ENCODE assay signal across 8 cellular contexts in the genomic region with DNA sequence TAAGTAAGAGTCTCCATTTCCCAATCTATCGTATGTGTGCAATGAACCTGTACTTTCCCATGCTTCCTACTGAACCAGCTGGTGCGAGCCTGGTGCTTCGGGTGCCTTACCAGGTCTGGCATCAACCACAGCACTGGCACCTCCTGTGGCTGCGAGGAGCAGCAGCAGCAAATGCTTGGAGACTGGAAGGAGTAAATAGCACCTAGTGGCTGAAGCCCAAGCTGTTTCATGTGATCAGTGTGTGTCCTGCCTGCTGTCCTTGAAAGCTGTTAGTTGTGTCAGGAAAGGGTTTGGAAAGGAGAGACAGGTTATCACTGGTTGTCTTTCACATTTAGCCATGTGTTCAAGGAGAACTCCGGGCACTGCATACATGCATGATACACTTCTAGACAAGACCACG. TPM values are rescaled to one million over a fixed set of nuclear protein-coding genes. Genes with fewer than 3 reads are reported as not detected.
DNase-seq lines count a peak whose midpoint lies in the region; ATAC-seq and TF ChIP-seq lines count a peak whose summit lies in the region.

No MANE protein-coding gene starts in this region.

- intact Hi-C loops in esophagus muscularis mucosa (cut with DNase I): no loop called here

- H3K4me2 ChIP-seq in Karpas-422 (ENCODE audit: low read depth, low read length, poor library complexity, severe bottlenecking): no peak overlapping the region

- H3K9ac ChIP-seq in Karpas-422 (ENCODE audit: low read length): no peak overlapping the region

- TF ChIP-seq POLR2A in esophagus muscularis mucosa (IDR thresholded peaks at IDR 0.05; ENCODE audit: low read depth): no peak

- TF ChIP-seq CTCF in C4-2B (conservative IDR thresholded peaks at IDR 0.05) (peak; percentile 84), WERI-Rb-1 (IDR thresholded peaks at IDR 0.05; ENCODE audit: low read depth, low read length) (peak; percentile 55), kidney epithelial cell (IDR thresholded peaks at IDR 0.05; ENCODE audit: insufficient read depth, low read length, poor library complexity, severe bottlenecking) (peak; percentile 53), esophagus muscularis mucosa (IDR thresholded peaks at IDR 0.05) (no peak)

- ATAC-seq in GM18511 (IDR thresholded peaks at IDR 0.05; ENCODE audit: unreplicated experiment) (no peak), GM18858 (IDR thresholded peaks at IDR 0.05; ENCODE audit: unreplicated experiment) (no peak)

- H2AFZ ChIP-seq in Karpas-422 (ENCODE audit: low read length): no peak overlapping the region

- H3K27me3 ChIP-seq in Karpas-422 (ENCODE audit: low read length): no peaks in the 10 kb centered on the region
- no peaks in the 10 kb centered on the region for H3K27me3 ChIP-seq in WERI-Rb-1 (ENCODE audit: insufficient read depth, low read depth, severe bottlenecking)
- H3K27me3 ChIP-seq in kidney epithelial cell (ENCODE audit: control insufficient read depth, insufficient read depth, low read length): no peaks in the 10 kb centered on the region
- H3K27me3 ChIP-seq in esophagus muscularis mucosa: peaks cover 0 to 4% (median 0%) of the 10 kb centered on the region in 4 donors

- peak; percentile 61 for DNase-seq in Karpas-422
- DNase-seq in WERI-Rb-1: peak; percentile 34
- DNase-seq in kidney epithelial cell (ENCODE audit: low read depth): no peak
- DNase-seq in esophagus muscularis mucosa (ENCODE audit: extremely low spot score): no peak
- DNase-seq in GF-D8 (lab: John Stamatoyannopoulos, UW): no peak

- 59% methylated on average over 6 of the region's 6 CpGs for WGBS in esophagus muscularis mucosa

- H3K36me3 ChIP-seq in Karpas-422 (ENCODE audit: insufficient read depth, low read length): no peaks in the 10 kb centered on the region
- no peaks in the 10 kb centered on the region for H3K36me3 ChIP-seq in WERI-Rb-1
- no peaks in the 10 kb centered on the region for H3K36me3 ChIP-seq in kidney epithelial cell (ENCODE audit: control insufficient read depth, insufficient read depth, low read length)
- no peaks in the 10 kb centered on the region for H3K36me3 ChIP-seq in esophagus muscularis mucosa

- no peaks in the 10 kb centered on the region for H4K20me1 ChIP-seq in Karpas-422 (ENCODE audit: insufficient read depth, low read depth, low read length)

- no peaks in the 10 kb centered on the region for H3K9me3 ChIP-seq in Karpas-422 (ENCODE audit: low read length)
- H3K9me3 ChIP-seq in WERI-Rb-1 (ENCODE audit: severe bottlenecking): no peaks in the 10 kb centered on the region
- H3K9me3 ChIP-seq in esophagus muscularis mucosa: no peaks in the 10 kb centered on the region

- H3K4me1 ChIP-seq in Karpas-422 (ENCODE audit: low read length): peaks cover 9% of the 10 kb centered on the region
- H3K4me1 ChIP-seq in esophagus muscularis mucosa: peaks cover 4 to 15% (median 9%) of the 10 kb centered on the region in 4 donors

- TF ChIP-seq EP300 in esophagus muscularis mucosa (IDR thresholded peaks at IDR 0.05): no peak

- no peak overlapping the region for H3K27ac ChIP-seq in C4-2B
- no peak overlapping the region for H3K27ac ChIP-seq in Karpas-422 (ENCODE audit: low read length)
- no peak overlapping the region for H3K27ac ChIP-seq in WERI-Rb-1
- no peak overlapping the region for H3K27ac ChIP-seq in esophagus muscularis mucosa (replicated peaks in 1 of 4)

- H3K4me3 ChIP-seq in Karpas-422 (ENCODE audit: low read length) (no peak overlapping the region), WERI-Rb-1 (ENCODE audit: low read depth, low read length) (no peak overlapping the region), kidney epithelial cell (ENCODE audit: low read depth, low read length) (no peak overlapping the region), esophagus muscularis mucosa (no peak overlapping the region)

- H3K79me2 ChIP-seq in Karpas-422 (ENCODE audit: low read length): no peaks in the 10 kb centered on the region

- no peaks in the 10 kb centered on the region for H3K9me2 ChIP-seq in Karpas-422 (replicated peaks; ENCODE audit: insufficient read depth, low read length)

RNA-seq across cellular contexts. Expression of a gene that starts 31.8 kb away (rescaled TPM):
- not detected in 2 replicates for total RNA-seq in Karpas-422 (2014; rRNA removed; shearing (Covaris generic); ENCODE audit: low replicate concordance)
- 1.7 and 3.4 TPM in 2 replicates for total RNA-seq in kidney epithelial cell
- 10 to 100 TPM; 48.2 to 76.0 (median 54.6) TPM for total RNA-seq in esophagus muscularis mucosa

Comparison
In these comparisons a context has a peak if more than half of its experiments do, and no peak if none do; other contexts are left out.
1. CTCF ChIP-seq: peak in C4-2B (single experiment), WERI-Rb-1 (single experiment) and kidney epithelial cell (single experiment); none in esophagus muscularis mucosa (0 of 3).
2. DNase-seq: peak in Karpas-422 (single experiment) and WERI-Rb-1 (single experiment); none in kidney epithelial cell (single experiment), esophagus muscularis mucosa (single experiment) and GF-D8 (single experiment).
3. RNA of a gene that starts 31.8 kb away (total RNA-seq): 48.2 to 76.0 TPM in esophagus muscularis mucosa; 1.7 to 3.4 TPM in kidney epithelial cell and not detected in Karpas-422; every median in the first group is over 10 times any median in the second.